In genomic region chr5:167427641-167428040, GRCh38 we compare ENCODE assay signal across 1 cellular context.
TF ChIP-seq lines count a peak whose summit lies in the region.

No MANE protein-coding gene starts in this region.

TF ChIP-seq in HepG2, 621 proteins besides CTCF, POLR2A, EP300 and RAD21:
- peak; percentile 79; the same call in 1 of the 2 replicates for TF ChIP-seq PCBP1 (IDR thresholded peaks at IDR 0.05; ENCODE audit: borderline replicate concordance, low read depth, low read length)
- peak; percentile 85 for TF ChIP-seq HNRNPK (IDR thresholded peaks at IDR 0.05; ENCODE audit: low read depth, low read length, poor library complexity, severe bottlenecking)
- TF ChIP-seq SRSF9 (IDR thresholded peaks at IDR 0.05; ENCODE audit: borderline replicate concordance, insufficient read depth, low read depth, low read length, poor library complexity, severe bottlenecking) = peak; percentile 35
